34 cellular contexts compared by ENCODE assay signal in the genomic region with DNA sequence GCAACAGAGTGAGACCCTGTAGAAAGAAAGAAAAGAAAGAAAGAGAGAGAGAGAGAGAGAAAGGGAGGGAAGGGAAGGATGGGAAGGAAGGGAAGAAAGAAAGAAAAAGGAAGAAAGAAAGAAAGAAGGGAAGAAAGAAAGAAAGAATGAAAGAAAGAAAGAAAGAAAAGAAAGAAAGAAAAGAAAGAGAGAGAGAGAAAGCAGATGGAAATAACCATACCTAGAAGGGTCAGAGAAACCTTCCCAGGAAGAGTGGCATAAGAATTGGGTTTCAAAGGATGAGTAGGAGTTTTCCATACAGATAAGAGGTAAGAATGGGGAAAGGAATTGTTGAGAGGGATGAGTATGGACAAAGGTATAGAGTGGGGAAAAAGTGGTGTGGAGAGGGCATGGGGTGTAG. TPM values are rescaled to one million over a fixed set of nuclear protein-coding genes. Genes with fewer than 3 reads are reported as not detected.
"Had no signal": no experiment of that assay in that cellular context is flagged by ENCODE, and none has a peak within 500 bp of the region (broad histone marks: within the 10 kb centered on the region; RNA-seq: fewer than 3 reads in every experiment).

No MANE protein-coding gene starts in this region.

- H3K27ac ChIP-seq: ascending aorta, cardiac muscle cell, VCaP had no signal

- H3K36me3 ChIP-seq: ascending aorta, cardiac muscle cell had no signal

- H3K27me3 ChIP-seq: cardiac muscle cell had no signal

- DNase-seq: activated CD4-positive, alpha-beta memory T cell treated with anti-CD3 and anti-CD28 coated beads, Interleukin-2, amount 10 ng/mL, durations not matched to agents 7 days and 5 days; activated CD4-positive, alpha-beta T cell treated with anti-CD3 and anti-CD28 coated beads for 1 hour; activated CD4-positive, alpha-beta T cell treated with anti-CD3 and anti-CD28 coated beads for 36 hours; activated CD4-positive, alpha-beta T cell treated with anti-CD3 and anti-CD28 coated beads for 48 hours; activated CD4-positive, alpha-beta T cell treated with anti-CD3 and anti-CD28 coated beads, Interleukin-2, amount 10 ng/mL, durations not matched to agents 7 days and 5 days; activated CD4-positive, alpha-beta T cell treated with anti-CD3 and anti-CD28 coated beads, Interleukin-2, amount 50 U/mL, for 48 hours; activated CD4-positive, CD25-positive, alpha-beta regulatory T cell; activated CD8-positive, alpha-beta memory T cell treated with anti-CD3 and anti-CD28 coated beads for 24 hours; activated CD8-positive, alpha-beta memory T cell treated with anti-CD3 and anti-CD28 coated beads, Interleukin-2, amount 10 ng/mL, durations not matched to agents 7 days and 5 days; activated CD8-positive, alpha-beta memory T cell treated with anti-CD3 and anti-CD28 coated beads, Interleukin-2, amount 50 U/mL, for 48 hours; activated CD8-positive, alpha-beta T cell treated with anti-CD3 and anti-CD28 coated beads, Interleukin-2, amount 10 ng/mL, durations not matched to agents 7 days and 5 days; activated effector memory CD4-positive, alpha-beta T cell treated with Interleukin-2 at 50 U/mL for 16 hours; activated gamma-delta T cell; activated naive CD4-positive, alpha-beta T cell treated with anti-CD3 and anti-CD28 coated beads, Interleukin-2, amount 10 ng/mL, durations not matched to agents 7 days and 5 days; activated naive CD4-positive, alpha-beta T cell treated with Interleukin-2 at 50 U/mL for 16 hours; activated naive CD8-positive, alpha-beta T cell treated with anti-CD3 and anti-CD28 coated beads, Interleukin-2, amount 10 ng/mL, durations not matched to agents 7 days and 5 days; activated naive CD8-positive, alpha-beta T cell treated with anti-CD3 and anti-CD28 coated beads, Interleukin-2, amount 50 U/mL, for 24 hours; activated T-cell treated with anti-CD3 and anti-CD28 coated beads, Interleukin-2, amount 50 U/mL, for 24 hours; activated T-cell treated with anti-CD3 and anti-CD28 coated beads, Interleukin-2, amount 50 U/mL, for 48 hours; amygdala; anterior cingulate cortex; caudate nucleus; cerebellar nuclear complex; T-helper 2 cell; T-helper 9 cell had no signal

- ATAC-seq: activated CD4-positive, alpha-beta T cell treated with anti-CD3 and anti-CD28 coated beads for 36 hours; activated CD4-positive, CD25-positive, alpha-beta regulatory T cell treated with anti-CD3 and anti-CD28 coated beads, Interleukin-2, amount 50 U/mL, for 24 hours; activated CD8-positive, alpha-beta memory T cell treated with anti-CD3 and anti-CD28 coated beads, Interleukin-2, amount 10 ng/mL, durations not matched to agents 7 days and 5 days; activated CD8-positive, alpha-beta T cell treated with anti-CD3 and anti-CD28 coated beads, Interleukin-2, amount 10 ng/mL, durations not matched to agents 7 days and 5 days; activated naive CD8-positive, alpha-beta T cell treated with anti-CD3 and anti-CD28 coated beads, Interleukin-2, amount 50 U/mL, for 24 hours had no signal

- FAIRE-seq: bronchial epithelial cell, TTC549 had no signal

- H3K9me3 ChIP-seq: ascending aorta had no signal

- H3K4me3 ChIP-seq: ascending aorta, cardiac muscle cell had no signal

RNA-seq across cellular contexts. Expression of gene SLC32A1, which starts 54.6 kb away (rescaled TPM):
- total RNA-seq: activated CD4-positive, alpha-beta memory T cell treated with anti-CD3 and anti-CD28 coated beads, Interleukin-2, amount 10 ng/mL, durations not matched to agents 7 days and 5 days; activated CD4-positive, alpha-beta T cell treated with anti-CD3 and anti-CD28 coated beads for 36 hours; activated CD4-positive, alpha-beta T cell treated with anti-CD3 and anti-CD28 coated beads, Interleukin-2, amount 10 ng/mL, durations not matched to agents 7 days and 5 days; activated CD8-positive, alpha-beta memory T cell treated with anti-CD3 and anti-CD28 coated beads, Interleukin-2, amount 10 ng/mL, durations not matched to agents 7 days and 5 days; activated CD8-positive, alpha-beta T cell treated with anti-CD3 and anti-CD28 coated beads, Interleukin-2, amount 10 ng/mL, durations not matched to agents 7 days and 5 days; activated naive CD8-positive, alpha-beta T cell treated with anti-CD3 and anti-CD28 coated beads, Interleukin-2, amount 10 ng/mL, durations not matched to agents 7 days and 5 days; activated T-helper 2 cell treated with anti-CD3 and anti-CD28 coated beads, Interferon-gamma antibody, Interleukin-2, Interleukin-4, amounts not matched to agents 10 μg/mL and 5 μg/mL and 100 μg/mL, durations not matched to agents 14 hours and 24 hours and 36 hours; ascending aorta; cardiac muscle cell; chondrocyte had no signal
- polyA plus RNA-seq: adipose tissue, cardiac muscle cell had no signal
